8 cellular contexts compared by ENCODE assay signal in genomic region chr12:109996483-109996853, GRCh38. TPM values are rescaled to one million over a fixed set of nuclear protein-coding genes. Genes with fewer than 3 reads are reported as not detected.
DNase-seq lines count a peak whose midpoint lies in the region; ATAC-seq and TF ChIP-seq lines count a peak whose summit lies in the region.

No MANE protein-coding gene starts in this region.

- H2AK5ac ChIP-seq in mesenchymal stem cell (ENCODE audit: low read length, severe bottlenecking) = no peak overlapping the region

- H4K8ac ChIP-seq in mesenchymal stem cell (ENCODE audit: low read length) = peak overlapping the region; percentile 98

- peak overlapping the region in 1 of 2 experiments; percentile 68 for H3K4ac ChIP-seq in mesenchymal stem cell (ENCODE audit: low read depth in 1 of 2, low read length in 2 of 2)

- ATAC-seq in left ventricle myocardium superior (no peak), upper lobe of left lung (ENCODE audit: low FRiP score in 2 of 2) (no peak)

- no peak overlapping the region for H2BK5ac ChIP-seq in mesenchymal stem cell (ENCODE audit: low read depth, low read length, poor library complexity, severe bottlenecking)

- 0% methylated on average over 1 of the region's 2 CpGs for WGBS in mesenchymal stem cell
- WGBS in upper lobe of left lung, 2 donors = 50% methylated on average over 2 of the region's 2 CpGs

- no peak overlapping the region for H2BK12ac ChIP-seq in mesenchymal stem cell (ENCODE audit: low read length in 2 of 2)

- H3K27ac ChIP-seq in cardiac muscle cell (peak overlapping the region; percentile 27), brain microvascular endothelial cell (no peak overlapping the region), mesenchymal stem cell (ENCODE audit: low read length, poor library complexity, severe bottlenecking) (no peak overlapping the region), upper lobe of left lung (peak overlapping the region; percentile 95 to 98 (median 96))

- in situ Hi-C loops in brain microvascular endothelial cell (cut with HindIII; ENCODE audit: low pct_ligation_motif_present, low sequenced_read_pairs) = no loop called here

- H3K14ac ChIP-seq in mesenchymal stem cell (ENCODE audit: low read length in 2 of 2) = no peak overlapping the region

- no peak overlapping the region for H2BK15ac ChIP-seq in mesenchymal stem cell (ENCODE audit: low read depth, poor library complexity, severe bottlenecking)

- H3K4me2 ChIP-seq in mesenchymal stem cell (ENCODE audit: low read length, poor library complexity, severe bottlenecking) = peak overlapping the region; percentile 60

- DNase-seq in cardiac muscle cell (ENCODE audit: low read depth in 1 of 2, low spot score in 1 of 2) (no peak), left ventricle myocardium superior (no peak), brain microvascular endothelial cell (no peak), mesenchymal stem cell (no peak), upper lobe of left lung (no peak), islet precursor cell (no peak), foreskin melanocyte (no peak)
- DNase-seq in activated effector memory CD4-positive, alpha-beta T cell treated with anti-CD3 and anti-CD28 coated beads, Interleukin-2, amount 50 U/mL, for 16 hours = no peak

- H3K23ac ChIP-seq in mesenchymal stem cell (ENCODE audit: low read length in 2 of 2) = no peak overlapping the region

- no peak for TF ChIP-seq POLR2A in upper lobe of left lung (IDR thresholded peaks at IDR 0.05)

- peak overlapping the region; percentile 89 for H3K9ac ChIP-seq in mesenchymal stem cell (ENCODE audit: low read length)

- intact Hi-C loops in left ventricle myocardium superior (cut with micrococcal nuclease) = no loop called here

- H3K4me1 ChIP-seq in cardiac muscle cell (ENCODE audit: low read depth) (no peaks in the 10 kb centered on the region), mesenchymal stem cell (ENCODE audit: control insufficient read depth, insufficient read depth, low read depth, low read length) (peaks cover 6% of the 10 kb centered on the region), upper lobe of left lung (peaks cover 35 to 62% (median 38%) of the 10 kb centered on the region in 4 donors)

- H2BK120ac ChIP-seq in mesenchymal stem cell (ENCODE audit: low read depth, low read length) = no peak overlapping the region

- H3K9me3 ChIP-seq in cardiac muscle cell (ENCODE audit: low read depth) (no peaks in the 10 kb centered on the region), mesenchymal stem cell (ENCODE audit: control insufficient read depth, low read length) (no peaks in the 10 kb centered on the region), upper lobe of left lung (no peaks in the 10 kb centered on the region)

- peak overlapping the region; percentile 73 for H3K4me3 ChIP-seq in cardiac muscle cell
- H3K4me3 ChIP-seq in brain microvascular endothelial cell (ENCODE audit: low read depth, low read length) = peak overlapping the region; percentile 93
- peak overlapping the region in 1 of 2 experiments; percentile 94 for H3K4me3 ChIP-seq in mesenchymal stem cell (ENCODE audit: insufficient read depth in 1 of 2, low read depth in 1 of 2, low read length in 2 of 2)
- H3K4me3 ChIP-seq in upper lobe of left lung = peak overlapping the region in 3 of 4 donors; percentile 93 to 99 (median 99)

- no peak for TF ChIP-seq EP300 in upper lobe of left lung (IDR thresholded peaks at IDR 0.05)

- peaks cover 3% of the 10 kb centered on the region for H3K36me3 ChIP-seq in cardiac muscle cell
- no peaks in the 10 kb centered on the region for H3K36me3 ChIP-seq in brain microvascular endothelial cell (replicated peaks)
- peaks cover 0 to 4% of the 10 kb centered on the region in 2 experiments for H3K36me3 ChIP-seq in mesenchymal stem cell (ENCODE audit: control insufficient read depth in 1 of 2, insufficient read depth in 2 of 2, low read depth in 1 of 2, low read length in 2 of 2)
- H3K36me3 ChIP-seq in upper lobe of left lung = peaks cover 0 to 2% (median under 1%) of the 10 kb centered on the region in 4 donors

- H4K91ac ChIP-seq in mesenchymal stem cell (ENCODE audit: low read length) = no peak overlapping the region

- H3K27me3 ChIP-seq in cardiac muscle cell (no peaks in the 10 kb centered on the region), brain microvascular endothelial cell (replicated peaks) (no peaks in the 10 kb centered on the region), mesenchymal stem cell (ENCODE audit: control insufficient read depth in 1 of 2, insufficient read depth in 1 of 2, low read length in 2 of 2) (no peaks in the 10 kb centered on the region), upper lobe of left lung (no peaks in the 10 kb centered on the region)

- no peak overlapping the region for H3K18ac ChIP-seq in mesenchymal stem cell (ENCODE audit: low read depth in 1 of 2, low read length in 2 of 2)

- H2AFZ ChIP-seq in mesenchymal stem cell (ENCODE audit: low read depth, low read length) = no peak overlapping the region

- peaks cover 25% of the 10 kb centered on the region for H3K79me1 ChIP-seq in mesenchymal stem cell (replicated peaks; ENCODE audit: low read length, poor library complexity, severe bottlenecking)

- TF ChIP-seq CTCF in cardiac muscle cell (IDR thresholded peaks at IDR 0.05; ENCODE audit: low read depth, low read length) = no peak
- TF ChIP-seq CTCF in brain microvascular endothelial cell (IDR thresholded peaks at IDR 0.05; ENCODE audit: low read depth, low read length, missing control alignments) = no peak
- no peak for TF ChIP-seq CTCF in upper lobe of left lung (IDR thresholded peaks at IDR 0.05)

RNA-seq across cellular contexts. Expression of gene GIT2, which starts 0.3 kb away (rescaled TPM):
- total RNA-seq in cardiac muscle cell (24.3 and 25.7 TPM in 2 replicates), left ventricle myocardium superior (41.4 TPM), upper lobe of left lung (10 to 100 TPM; 45.1 to 89.1 (median 55.3) TPM)
- polyA plus RNA-seq in cardiac muscle cell = 23.3 and 34.7 TPM in 2 replicates
- polyA plus RNA-seq in mesenchymal stem cell (2013, experiment 1 of 2) = 25.2 TPM
- polyA plus RNA-seq in mesenchymal stem cell (2013, experiment 2 of 2) = 24.1 TPM

RNA-seq across cellular contexts. Expression of gene ANKRD13A, which starts 2.8 kb away (rescaled TPM):
- total RNA-seq in cardiac muscle cell (77.2 and 131 TPM in 2 replicates), left ventricle myocardium superior (24.4 TPM), upper lobe of left lung (100 to 1,000 TPM in 2 of 6 donors, 10 to 100 TPM in 4; 58.9 to 166 (median 74.6) TPM)
- polyA plus RNA-seq in cardiac muscle cell = 25.5 and 26.9 TPM in 2 replicates
- polyA plus RNA-seq in mesenchymal stem cell (2013, experiment 1 of 2) = 17.6 TPM
- 18.0 TPM for polyA plus RNA-seq in mesenchymal stem cell (2013, experiment 2 of 2)

RNA-seq across cellular contexts. Expression of gene C12orf76, which starts 51.9 kb away (rescaled TPM):
- total RNA-seq in cardiac muscle cell (24.8 and 25.0 TPM in 2 replicates), left ventricle myocardium superior (5.7 TPM), upper lobe of left lung (10 to 100 TPM in 5 of 6 donors, 1 to 10 TPM in 1; 8.4 to 30.5 (median 19.6) TPM)
- polyA plus RNA-seq in cardiac muscle cell = 14.9 and 19.8 TPM in 2 replicates
- 10.6 TPM for polyA plus RNA-seq in mesenchymal stem cell (2013, experiment 1 of 2)
- polyA plus RNA-seq in mesenchymal stem cell (2013, experiment 2 of 2) = 10.7 TPM

Comparison
In these comparisons a context has a peak if more than half of its experiments do, and no peak if none do; other contexts are left out.
1. H3K27ac ChIP-seq: peak in cardiac muscle cell (single experiment) and upper lobe of left lung (4 of 4); none in brain microvascular endothelial cell (single experiment) and mesenchymal stem cell (single experiment).